19 cellular contexts compared by ENCODE assay signal in the genomic region with DNA sequence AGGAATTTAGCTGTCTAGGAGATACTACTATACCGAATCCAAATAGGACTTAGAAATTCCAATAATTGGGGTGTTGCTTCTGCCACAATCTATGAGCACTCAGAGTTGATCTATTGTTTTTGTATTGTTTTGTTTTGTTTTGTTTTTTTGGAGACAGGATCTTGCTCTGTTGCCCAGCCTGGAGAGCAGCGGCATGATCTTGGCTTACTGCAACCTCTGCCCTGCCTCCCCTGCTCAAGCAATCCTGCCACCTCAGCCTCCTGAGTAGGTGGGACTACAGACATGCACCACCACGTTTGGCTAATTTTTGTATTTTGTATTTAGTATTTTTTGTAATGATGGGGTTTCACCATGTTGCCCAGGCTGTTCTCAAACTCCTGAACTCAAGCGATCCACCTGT.
"Had no signal": no experiment of that assay in that cellular context is flagged by ENCODE, and none has a peak within 500 bp of the region (broad histone marks: within the 10 kb centered on the region; RNA-seq: fewer than 3 reads in every experiment).

No MANE protein-coding gene starts in this region.

- H3K4me3 Mint-ChIP-seq: effector memory CD8-positive, alpha-beta T cell; memory B cell; natural killer cell; stimulated activated naive B cell treated with anti-CD40 and anti-IgM and Interleukin-4, amounts not matched to agents 10 μg/mL and 1 μg/mL and 100 μg/mL, for 72 hours; stimulated activated naive CD8-positive, alpha-beta T cell treated with anti-CD3 and anti-CD28 coated beads, Interleukin-15, Interleukin-2, amounts not matched to agents 100 ng/mL and 50 ng/mL, for 24 hours had no signal

- H3K36me3 Mint-ChIP-seq: natural killer cell had no signal

- H3K27me3 Mint-ChIP-seq: effector memory CD8-positive, alpha-beta T cell; stimulated activated naive CD8-positive, alpha-beta T cell treated with anti-CD3 and anti-CD28 coated beads, Interleukin-15, Interleukin-2, amounts not matched to agents 100 ng/mL and 50 ng/mL, for 24 hours had no signal

- H3K9me3 Mint-ChIP-seq: effector memory CD8-positive, alpha-beta T cell; memory B cell; natural killer cell; stimulated activated naive B cell treated with anti-CD40 and anti-IgM and Interleukin-4, amounts not matched to agents 10 μg/mL and 1 μg/mL and 100 μg/mL, for 72 hours; stimulated activated naive CD8-positive, alpha-beta T cell treated with anti-CD3 and anti-CD28 coated beads, Interleukin-15, Interleukin-2, amounts not matched to agents 100 ng/mL and 50 ng/mL, for 24 hours had no signal

- H3K4me3 ChIP-seq: esophagus squamous epithelium, lung, ovary, right lobe of liver, suprapubic skin, transverse colon had no signal

- H3K9me3 ChIP-seq: esophagus squamous epithelium, ovary, right lobe of liver, suprapubic skin, transverse colon had no signal

- H3K27ac ChIP-seq: esophagus squamous epithelium, ovary, right lobe of liver, suprapubic skin, transverse colon had no signal

- H3K27me3 ChIP-seq: esophagus squamous epithelium, ovary, right lobe of liver, suprapubic skin, transverse colon had no signal

- H3K36me3 ChIP-seq: ovary had no signal

- H3K27ac Mint-ChIP-seq: effector memory CD8-positive, alpha-beta T cell; memory B cell; natural killer cell; stimulated activated naive B cell treated with anti-CD40 and anti-IgM and Interleukin-4, amounts not matched to agents 10 μg/mL and 1 μg/mL and 100 μg/mL, for 72 hours; stimulated activated naive CD8-positive, alpha-beta T cell treated with anti-CD3 and anti-CD28 coated beads, Interleukin-15, Interleukin-2, amounts not matched to agents 100 ng/mL and 50 ng/mL, for 24 hours had no signal

- DNase-seq: cortex of kidney; effector memory CD8-positive, alpha-beta T cell; erythroblast; esophagus squamous epithelium; foreskin melanocyte; left ventricle myocardium superior; natural killer cell; occipital lobe; ovary; right lobe of liver; small intestine; stimulated activated CD4-positive, alpha-beta T cell treated with anti-CD3 and anti-CD28 coated beads, Interleukin-15, amount 100 ng/mL, for 24 hours; stimulated activated CD4-positive, alpha-beta T cell treated with anti-CD3 and anti-CD28 coated beads, Interleukin-2, amount 100 ng/mL, for 48 hours; stimulated activated naive B cell treated with anti-CD40 and anti-IgM and Interleukin-4, amounts not matched to agents 10 μg/mL and 1 μg/mL and 100 μg/mL, for 72 hours; transverse colon had no signal

- ATAC-seq: effector memory CD8-positive, alpha-beta T cell; left ventricle myocardium superior; natural killer cell; right lobe of liver; stimulated activated naive B cell treated with anti-CD40 and anti-IgM and Interleukin-4, amounts not matched to agents 10 μg/mL and 1 μg/mL and 100 μg/mL, for 72 hours had no signal

- H3K4me1 Mint-ChIP-seq: natural killer cell had no signal
